10 cellular contexts compared by ENCODE assay signal in genomic region chr1:26863677-26864060, GRCh38. TPM values are rescaled to one million over a fixed set of nuclear protein-coding genes. Genes with fewer than 3 reads are reported as not detected.
A peak's percentile ranks its signal among the peaks of the same experiment; 100 is the strongest.
DNase-seq lines count a peak whose midpoint lies in the region; ATAC-seq and TF ChIP-seq lines count a peak whose summit lies in the region.
"Had no signal": no experiment of that assay in that cellular context is flagged by ENCODE, and none has a peak within 500 bp of the region (broad histone marks: within the 10 kb centered on the region; RNA-seq: fewer than 3 reads in every experiment).

No MANE protein-coding gene starts in this region.

- no peak overlapping the region for H3K9ac ChIP-seq in mesenchymal stem cell (ENCODE audit: low read length)

- no peak overlapping the region for H3K4ac ChIP-seq in mesenchymal stem cell (ENCODE audit: low read depth in 1 of 2, low read length in 2 of 2)

- peak overlapping the region in 1 of 2 experiments; percentile 31 for H3K4me3 ChIP-seq in mesenchymal stem cell (ENCODE audit: insufficient read depth in 1 of 2, low read depth in 1 of 2, low read length in 2 of 2)
- H3K4me3 ChIP-seq in transverse colon = peak overlapping the region; percentile 10 to 76 (median 54)

- no peak overlapping the region for H3K4me2 ChIP-seq in mesenchymal stem cell (ENCODE audit: low read length, poor library complexity, severe bottlenecking)

- H3K9me3 ChIP-seq in mesenchymal stem cell (ENCODE audit: control insufficient read depth, low read length) (no peaks in the 10 kb centered on the region), transverse colon (no peaks in the 10 kb centered on the region)

- WGBS in mesenchymal stem cell = 96% methylated on average over 17 of the region's 20 CpGs
- WGBS in transverse colon (ENCODE audit: low coverage in 1 of 2), 2 donors = 63% methylated on average over 17 of the region's 20 CpGs; no CpG with 5 or more reads in 1 of the 2 donors

- no peak overlapping the region for H3K14ac ChIP-seq in mesenchymal stem cell (ENCODE audit: low read length in 2 of 2)

- H3K9me3 Mint-ChIP-seq in activated T-cell treated with anti-CD3 and anti-CD28 coated beads, Interleukin-2, amount 50 U/mL, for 4 hours = no peaks in the 10 kb centered on the region
- no peaks in the 10 kb centered on the region for H3K9me3 Mint-ChIP-seq in activated T-helper 17 cell treated with anti-CD3 and anti-CD28 coated beads, Interleukin-2, amount 50 U/mL, for 72 hours

- H2BK120ac ChIP-seq in mesenchymal stem cell (ENCODE audit: low read depth, low read length) = no peak overlapping the region

- H2BK12ac ChIP-seq in mesenchymal stem cell (ENCODE audit: low read length in 2 of 2) = no peak overlapping the region

- no peaks in the 10 kb centered on the region for H3K79me1 ChIP-seq in mesenchymal stem cell (replicated peaks; ENCODE audit: low read length, poor library complexity, severe bottlenecking)

- TF ChIP-seq CTCF in transverse colon (IDR thresholded peaks at IDR 0.05) = no peak

- no peak for ATAC-seq in activated T-cell treated with anti-CD3 and anti-CD28 coated beads, Interleukin-2, amount 50 U/mL, for 4 hours
- ATAC-seq in activated T-helper 17 cell treated with anti-CD3 and anti-CD28 coated beads, Interleukin-2, amount 50 U/mL, for 72 hours (replicated peaks) = no peak
- ATAC-seq in GM19455 (IDR thresholded peaks at IDR 0.05; ENCODE audit: unreplicated experiment) = no peak

- no peak for TF ChIP-seq POLR2A in transverse colon (IDR thresholded peaks at IDR 0.05)

- no peak overlapping the region for H3K18ac ChIP-seq in mesenchymal stem cell (ENCODE audit: low read depth in 1 of 2, low read length in 2 of 2)

- in situ Hi-C loops in transverse colon (cut with MboI; ENCODE audit: low pct_ligation_motif_present in 1 of 4, low pct_unique_long_range_greater_than_20kb in 1 of 4, low sequenced_read_pairs in 3 of 4) = loop anchor here in 1 of 4 donors (5.0 kb wide), 1 partner anchor 51 kb away; no protein-coding TSS in a partner anchor

- H3K27me3 Mint-ChIP-seq in activated T-cell treated with anti-CD3 and anti-CD28 coated beads, Interleukin-2, amount 50 U/mL, for 4 hours (ENCODE audit: low read depth) = no peaks in the 10 kb centered on the region
- H3K27me3 Mint-ChIP-seq in activated T-helper 17 cell treated with anti-CD3 and anti-CD28 coated beads, Interleukin-2, amount 50 U/mL, for 72 hours = no peaks in the 10 kb centered on the region

- H3K23ac ChIP-seq in mesenchymal stem cell (ENCODE audit: low read length in 2 of 2) = no peak overlapping the region

- H2AK5ac ChIP-seq in mesenchymal stem cell (ENCODE audit: low read length, severe bottlenecking) = peak overlapping the region; percentile 27

- DNase-seq in activated T-cell treated with anti-CD3 and anti-CD28 coated beads, Interleukin-2, amount 50 U/mL, for 4 hours = no peak
- DNase-seq in activated T-cell treated with anti-CD3 and anti-CD28 coated beads for 4 hours (no peak), mesenchymal stem cell (no peak), transverse colon (no peak), inferior parietal cortex (ENCODE audit: extremely low spot score) (no peak), A172 (ENCODE audit: low spot score) (no peak)
- DNase-seq: activated gamma-delta T cell treated with Interleukin-2 at 50 U/mL for 16 hours, retina had no signal

- H3K27me3 ChIP-seq in mesenchymal stem cell (ENCODE audit: control insufficient read depth in 1 of 2, insufficient read depth in 1 of 2, low read length in 2 of 2) (no peaks in the 10 kb centered on the region), transverse colon (no peaks in the 10 kb centered on the region)

- H3K27ac Mint-ChIP-seq in activated T-helper 17 cell treated with anti-CD3 and anti-CD28 coated beads, Interleukin-2, amount 50 U/mL, for 72 hours = peak overlapping the region; percentile 78

- no peak for TF ChIP-seq EP300 in transverse colon (IDR thresholded peaks at IDR 0.05; ENCODE audit: low read depth)

- intact Hi-C loops in transverse colon (cut with DNase I; ENCODE audit: low total_unique reads) = loop anchor here (10.0 kb wide), 1 partner anchor 139 kb away; no protein-coding TSS in a partner anchor

- H3K4me1 ChIP-seq in mesenchymal stem cell (ENCODE audit: control insufficient read depth, insufficient read depth, low read depth, low read length) (peaks cover 29% of the 10 kb centered on the region), transverse colon (peaks cover 4 to 36% (median 17%) of the 10 kb centered on the region in 4 donors)

- peak overlapping the region; percentile 87 for H3K4me3 Mint-ChIP-seq in activated T-cell treated with anti-CD3 and anti-CD28 coated beads, Interleukin-2, amount 50 U/mL, for 4 hours
- peak overlapping the region; percentile 87 for H3K4me3 Mint-ChIP-seq in activated T-helper 17 cell treated with anti-CD3 and anti-CD28 coated beads, Interleukin-2, amount 50 U/mL, for 72 hours

- H2BK15ac ChIP-seq in mesenchymal stem cell (ENCODE audit: low read depth, poor library complexity, severe bottlenecking) = peak overlapping the region; percentile 49

- H3K36me3 Mint-ChIP-seq in activated T-cell treated with anti-CD3 and anti-CD28 coated beads, Interleukin-2, amount 50 U/mL, for 4 hours (ENCODE audit: insufficient read depth) = no peaks in the 10 kb centered on the region
- no peaks in the 10 kb centered on the region for H3K36me3 Mint-ChIP-seq in activated T-helper 17 cell treated with anti-CD3 and anti-CD28 coated beads, Interleukin-2, amount 50 U/mL, for 72 hours (ENCODE audit: low read depth)

- H3K27ac ChIP-seq in mesenchymal stem cell (ENCODE audit: low read length, poor library complexity, severe bottlenecking) = no peak overlapping the region
- peak overlapping the region; percentile 95 to 98 (median 97) for H3K27ac ChIP-seq in transverse colon

- peaks cover 0 to 7% of the 10 kb centered on the region in 2 experiments for H3K36me3 ChIP-seq in mesenchymal stem cell (ENCODE audit: control insufficient read depth in 1 of 2, insufficient read depth in 2 of 2, low read depth in 1 of 2, low read length in 2 of 2)
- H3K36me3 ChIP-seq in transverse colon = no peaks in the 10 kb centered on the region

- H2BK5ac ChIP-seq in mesenchymal stem cell (ENCODE audit: low read depth, low read length, poor library complexity, severe bottlenecking) = no peak overlapping the region

- H3K4me1 Mint-ChIP-seq in activated T-cell treated with anti-CD3 and anti-CD28 coated beads, Interleukin-2, amount 50 U/mL, for 4 hours (ENCODE audit: low read depth) = peaks cover 25% of the 10 kb centered on the region
- peaks cover 23% of the 10 kb centered on the region for H3K4me1 Mint-ChIP-seq in activated T-helper 17 cell treated with anti-CD3 and anti-CD28 coated beads, Interleukin-2, amount 50 U/mL, for 72 hours

- H2AFZ ChIP-seq in mesenchymal stem cell (ENCODE audit: low read depth, low read length) = no peak overlapping the region

- no peak overlapping the region for H4K91ac ChIP-seq in mesenchymal stem cell (ENCODE audit: low read length)

- peak overlapping the region; percentile 19 for H4K8ac ChIP-seq in mesenchymal stem cell (ENCODE audit: low read length)

RNA-seq across cellular contexts. Expression of gene SFN, which starts 0.7 kb away (rescaled TPM):
- total RNA-seq in activated T-cell treated with anti-CD3 and anti-CD28 coated beads, Interleukin-2, amount 50 U/mL, for 4 hours = under 1 TPM; 0.19 to 0.61 (median 0.24) TPM
- total RNA-seq in activated T-helper 17 cell treated with anti-CD3 and anti-CD28 coated beads, Interleukin-2, amount 50 U/mL, for 72 hours = 1 to 10 TPM; 4.3 to 4.7 TPM
- polyA plus RNA-seq in mesenchymal stem cell (2013, experiment 1 of 2) = 0.03 TPM
- not detected for polyA plus RNA-seq in mesenchymal stem cell (2013, experiment 2 of 2)
- 100 to 1,000 TPM in 3 of 4 donors, 10 to 100 TPM in 1; 50.2 to 197 (median 163) TPM for total RNA-seq in transverse colon
- 20.6 and 30.1 TPM in 2 replicates for total RNA-seq in A172 (2014; rRNA removed; shearing (Covaris generic))

RNA-seq across cellular contexts. Expression of gene GPN2, which starts 26.4 kb away (rescaled TPM):
- total RNA-seq in activated T-cell treated with anti-CD3 and anti-CD28 coated beads, Interleukin-2, amount 50 U/mL, for 4 hours = 10 to 100 TPM; 59.9 to 62.0 (median 61.1) TPM
- 10 to 100 TPM; 44.8 to 61.4 TPM for total RNA-seq in activated T-helper 17 cell treated with anti-CD3 and anti-CD28 coated beads, Interleukin-2, amount 50 U/mL, for 72 hours
- polyA plus RNA-seq in mesenchymal stem cell (2013, experiment 1 of 2) = 21.8 TPM
- 21.8 TPM for polyA plus RNA-seq in mesenchymal stem cell (2013, experiment 2 of 2)
- 10 to 100 TPM; 14.7 to 75.2 (median 28.7) TPM for total RNA-seq in transverse colon
- 6.0 and 6.8 TPM in 2 replicates for total RNA-seq in A172 (2014; rRNA removed; shearing (Covaris generic))

RNA-seq across cellular contexts. Expression of gene GPATCH3, which starts 36.6 kb away (rescaled TPM):
- total RNA-seq in activated T-cell treated with anti-CD3 and anti-CD28 coated beads, Interleukin-2, amount 50 U/mL, for 4 hours = 10 to 100 TPM; 20.1 to 21.8 (median 20.2) TPM
- total RNA-seq in activated T-helper 17 cell treated with anti-CD3 and anti-CD28 coated beads, Interleukin-2, amount 50 U/mL, for 72 hours = 10 to 100 TPM in 1 of 2 donors, 1 to 10 TPM in 1; 9.4 to 13.4 TPM
- polyA plus RNA-seq in mesenchymal stem cell (2013, experiment 1 of 2) = 9.8 TPM
- polyA plus RNA-seq in mesenchymal stem cell (2013, experiment 2 of 2) = 9.7 TPM
- total RNA-seq in transverse colon = 10 to 100 TPM in 2 of 4 donors, 1 to 10 TPM in 2; 3.2 to 35.9 (median 10.7) TPM
- total RNA-seq in A172 (2014; rRNA removed; shearing (Covaris generic)) = 5.0 and 5.9 TPM in 2 replicates

RNA-seq across cellular contexts. Expression of gene ZDHHC18, which starts 37.2 kb away (rescaled TPM):
- total RNA-seq in activated T-cell treated with anti-CD3 and anti-CD28 coated beads, Interleukin-2, amount 50 U/mL, for 4 hours = 10 to 100 TPM; 66.1 to 76.8 (median 71.8) TPM
- total RNA-seq in activated T-helper 17 cell treated with anti-CD3 and anti-CD28 coated beads, Interleukin-2, amount 50 U/mL, for 72 hours = 10 to 100 TPM; 84.3 to 86.1 TPM
- polyA plus RNA-seq in mesenchymal stem cell (2013, experiment 1 of 2) = 24.7 TPM
- polyA plus RNA-seq in mesenchymal stem cell (2013, experiment 2 of 2) = 24.1 TPM
- total RNA-seq in transverse colon = 10 to 100 TPM in 3 of 4 donors, 1 to 10 TPM in 1; 4.4 to 37.3 (median 28.0) TPM
- 15.0 and 32.4 TPM in 2 replicates for total RNA-seq in A172 (2014; rRNA removed; shearing (Covaris generic))

RNA-seq across cellular contexts. Expression of gene NR0B2, which starts 50.1 kb away (rescaled TPM):
- total RNA-seq in activated T-cell treated with anti-CD3 and anti-CD28 coated beads, Interleukin-2, amount 50 U/mL, for 4 hours = not detected
- not detected for total RNA-seq in activated T-helper 17 cell treated with anti-CD3 and anti-CD28 coated beads, Interleukin-2, amount 50 U/mL, for 72 hours
- polyA plus RNA-seq in mesenchymal stem cell (2013, experiment 1 of 2) = not detected
- polyA plus RNA-seq in mesenchymal stem cell (2013, experiment 2 of 2) = not detected
- total RNA-seq in transverse colon = 1 to 10 TPM in 1 of 4 donors, under 1 TPM in 1, not detected in 2; 0.95 to 2.7 TPM
- not detected in 2 replicates for total RNA-seq in A172 (2014; rRNA removed; shearing (Covaris generic))
